In genomic region chrX:1453390-1453783, GRCh38 we compare ENCODE assay signal across 8 cellular contexts. TPM values are rescaled to one million over a fixed set of nuclear protein-coding genes. Genes with fewer than 3 reads are reported as not detected.
A peak's percentile ranks its signal among the peaks of the same experiment; 100 is the strongest.
DNase-seq lines count a peak whose midpoint lies in the region; ATAC-seq, FAIRE-seq and TF ChIP-seq lines count a peak whose summit lies in the region.

No MANE protein-coding gene starts in this region.

- peak overlapping the region; percentile 75 to 86 (median 80) for H3K4me3 Mint-ChIP-seq in T-cell

- ATAC-seq in HG02588 (IDR thresholded peaks at IDR 0.05; ENCODE audit: unreplicated experiment), result peak; percentile 9
- ATAC-seq in T-cell (replicated peaks in 1 of 4), result peak; percentile 31 to 64 (median 40)
- ATAC-seq in omental fat pad (ENCODE audit: low FRiP score), result peak; percentile 18

- CTCF ChIA-PET in T-cell (lab: Charles Lee), result no interaction called here

- peaks cover 18 to 36% (median 22%) of the 10 kb centered on the region in 3 donors for H3K4me1 Mint-ChIP-seq in T-cell

- peak overlapping the region; percentile 66 for H3K4me3 ChIP-seq in epithelial cell of esophagus (ENCODE audit: low read length)

- no peaks in the 10 kb centered on the region for H3K27me3 Mint-ChIP-seq in T-cell

- H3K27ac Mint-ChIP-seq in T-cell, result peak overlapping the region; percentile 91 to 92

- peak; percentile 5 for FAIRE-seq in GM12891 (lab: Jason Lieb, UNC)

- POLR2A ChIA-PET in T-cell (lab: Charles Lee), result no interaction called here

- peaks cover 6 to 9% (median 9%) of the 10 kb centered on the region in 3 donors for H3K9me3 Mint-ChIP-seq in T-cell

- TF ChIP-seq POLR2A in GM12891 (IDR thresholded peaks at IDR 0.05; ENCODE audit: low read depth, low read length), result no peak

- H3K36me3 Mint-ChIP-seq in T-cell, result peaks cover 10% of the 10 kb centered on the region

- DNase-seq in GM12891 (ENCODE audit: insufficient read length, low spot score) (no peak), T-cell (peak in 27 of 34 experiments; percentile 69 to 88 (median 80)), epithelial cell of esophagus (ENCODE audit: low read depth) (no peak), omental fat pad (ENCODE audit: low spot score) (peak; percentile 42), COLO829 (ENCODE audit: low spot score) (no peak), AML-193 (lab: John Stamatoyannopoulos, UW) (no peak), NCI-H524 treated with DMSO at 0.1 percent for 48 hours (lab: John Stamatoyannopoulos, UW) (no peak)

- no peak for TF ChIP-seq CTCF in epithelial cell of esophagus (IDR thresholded peaks at IDR 0.05; ENCODE audit: insufficient read depth, low read depth, low read length, missing control alignments)
- no peak for TF ChIP-seq CTCF in omental fat pad (IDR thresholded peaks at IDR 0.05)

TF ChIP-seq in GM12891, 5 proteins besides CTCF, POLR2A, EP300 and RAD21:
- peak; percentile 44; the same call in 1 of the 2 replicates for TF ChIP-seq TAF1 (IDR thresholded peaks at IDR 0.05; ENCODE audit: low read depth, low read length)
- no peak for TF ChIP-seq PAX5 (IDR thresholded peaks at IDR 0.05; ENCODE audit: insufficient read depth, low read length, severe bottlenecking)

RNA-seq across cellular contexts. Expression of gene ASMTL, which starts 0.7 kb away (rescaled TPM):
- polyA plus RNA-seq in GM12891 (2012; ENCODE audit: low read depth, missing spikeins), result 59.7 TPM
- total RNA-seq in T-cell, result 10 to 100 TPM; 44.9 to 48.8 (median 45.4) TPM
- total RNA-seq in omental fat pad, result 10 to 100 TPM; 17.9 to 27.3 (median 21.8) TPM

Comparison
In these comparisons a context has a peak if more than half of its experiments do, and no peak if none do; other contexts are left out.
1. DNase-seq: peak in T-cell (27 of 34) and omental fat pad (single experiment); none in GM12891 (single experiment), epithelial cell of esophagus (single experiment), COLO829 (single experiment), AML-193 (0 of 2) and NCI-H524 treated with DMSO at 0.1 percent for 48 hours (single experiment).
2. Peak in every context shown above with its lines, with median percentiles within 50 percentile points of each other: ATAC-seq.